In genomic region chr5:154146409-154146808, GRCh38 we compare ENCODE assay signal across 19 cellular contexts.
"Had no signal": no experiment of that assay in that cellular context is flagged by ENCODE, and none has a peak within 500 bp of the region (broad histone marks: within the 10 kb centered on the region; RNA-seq: fewer than 3 reads in every experiment).

No MANE protein-coding gene starts in this region.

- H3K36me3 ChIP-seq: colonic mucosa, neutrophil, sigmoid colon, stomach, thoracic aorta, transverse colon had no signal

- H3K9me3 ChIP-seq: colonic mucosa, neutrophil, psoas muscle, sigmoid colon, stomach, thoracic aorta, transverse colon had no signal

- H3K4me3 ChIP-seq: colonic mucosa, psoas muscle, sigmoid colon, stomach, thoracic aorta, transverse colon had no signal

- DNase-seq: colonic mucosa; dermis blood vessel endothelial cell; erythroblast; foreskin melanocyte; head of caudate nucleus; hypothalamus; mesendoderm; naive thymus-derived CD8-positive, alpha-beta T cell; psoas muscle; retina; sigmoid colon; small intestine; stimulated activated CD4-positive, alpha-beta T cell treated with anti-CD3 and anti-CD28 coated beads, Interleukin-12 subunit alpha, Interleukin-12 subunit beta, amount 100 ng/mL, for 4 hours; stimulated activated naive CD4-positive, alpha-beta T cell; stomach; substantia nigra; transverse colon had no signal

- H3K27ac ChIP-seq: colonic mucosa, neutrophil, psoas muscle, sigmoid colon, stomach, thoracic aorta, transverse colon had no signal

- ATAC-seq: naive thymus-derived CD8-positive, alpha-beta T cell; psoas muscle had no signal

- H3K4me1 ChIP-seq: colonic mucosa, psoas muscle, transverse colon had no signal

- H3K27me3 ChIP-seq: colonic mucosa, sigmoid colon, stomach, transverse colon had no signal
